In the genomic region with DNA sequence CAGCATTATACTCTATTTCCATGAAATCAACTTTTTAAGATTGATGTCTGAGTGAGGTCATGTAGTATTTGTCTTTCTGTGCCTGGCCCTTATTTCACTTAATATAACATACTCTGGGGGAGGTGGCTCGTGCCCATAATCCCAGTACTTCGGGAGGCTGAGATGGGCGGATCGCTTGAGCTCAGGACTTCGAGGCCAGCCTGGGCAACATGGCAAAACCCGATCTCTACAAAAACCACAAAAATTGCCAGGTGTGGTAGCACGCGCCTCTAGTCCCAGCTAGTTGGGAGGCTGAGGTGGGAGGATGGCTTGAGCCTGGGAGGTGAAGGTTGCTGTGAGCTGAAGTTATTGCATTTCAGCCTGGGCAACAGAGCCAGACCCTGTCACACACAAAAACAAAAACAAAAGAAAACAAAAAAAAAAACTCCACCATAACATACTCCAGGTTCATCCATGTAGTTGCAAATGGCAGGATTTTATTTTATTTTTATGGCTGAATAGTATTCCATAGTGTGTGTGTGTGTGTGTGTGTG, we compare ENCODE assay signal across 18 cellular contexts. TPM values are rescaled to one million over a fixed set of nuclear protein-coding genes. Genes with fewer than 3 reads are reported as not detected.
A peak's percentile ranks its signal among the peaks of the same experiment; 100 is the strongest.
DNase-seq lines count a peak whose midpoint lies in the region; ATAC-seq and TF ChIP-seq lines count a peak whose summit lies in the region.
"Had no signal": no experiment of that assay in that cellular context is flagged by ENCODE, and none has a peak within 500 bp of the region (broad histone marks: within the 10 kb centered on the region; RNA-seq: fewer than 3 reads in every experiment).

No MANE protein-coding gene starts in this region.

- peak; percentile 3 for DNase-seq in activated CD8-positive, alpha-beta memory T cell treated with anti-CD3 and anti-CD28 coated beads, Interleukin-2, amount 10 ng/mL, durations not matched to agents 7 days and 5 days
- no peak for DNase-seq in activated CD8-positive, alpha-beta memory T cell treated with anti-CD3 and anti-CD28 coated beads for 24 hours
- DNase-seq in chondrocyte (ENCODE audit: low spot score) (peak; percentile 36), aorta (no peak), inferior parietal cortex (ENCODE audit: extremely low spot score) (no peak)
- peak; percentile 10 for DNase-seq in stimulated activated CD8-positive, alpha-beta memory T cell treated with anti-CD3 and anti-CD28 coated beads, Interleukin-4, amount 100 ng/mL, for 48 hours
- DNase-seq in activated naive CD4-positive, alpha-beta T cell treated with anti-CD3 and anti-CD28 coated beads for 36 hours = no peak
- DNase-seq: 8988T; CD4-positive, alpha-beta memory T cell; DMS153; DMS79; GDM1; GM23248 had no signal

- no peaks in the 10 kb centered on the region for H3K27me3 ChIP-seq in aorta (ENCODE audit: control insufficient read depth in 1 of 2, insufficient read depth in 2 of 2, low read length in 1 of 2)
- H3K27me3 ChIP-seq: BLaER1 had no signal

- H3K4me1 Mint-ChIP-seq in activated CD8-positive, alpha-beta memory T cell treated with anti-CD3 and anti-CD28 coated beads, Interleukin-2, amount 10 ng/mL, durations not matched to agents 7 days and 5 days = no peaks in the 10 kb centered on the region
- H3K4me1 Mint-ChIP-seq in chondrocyte (ENCODE audit: low read depth) = peaks cover 8% of the 10 kb centered on the region
- H3K4me1 Mint-ChIP-seq in activated naive CD4-positive, alpha-beta T cell treated with anti-CD3 and anti-CD28 coated beads for 36 hours (ENCODE audit: low read depth) = no peaks in the 10 kb centered on the region
- H3K4me1 Mint-ChIP-seq: CD4-positive, alpha-beta memory T cell had no signal

- ATAC-seq in activated CD8-positive, alpha-beta memory T cell treated with anti-CD3 and anti-CD28 coated beads, Interleukin-2, amount 10 ng/mL, durations not matched to agents 7 days and 5 days = no peak
- no peak for ATAC-seq in aorta (ENCODE audit: low FRiP score)

- H3K4me3 Mint-ChIP-seq in activated CD8-positive, alpha-beta memory T cell treated with anti-CD3 and anti-CD28 coated beads, Interleukin-2, amount 10 ng/mL, durations not matched to agents 7 days and 5 days = no peak overlapping the region
- no peak overlapping the region for H3K4me3 Mint-ChIP-seq in chondrocyte (ENCODE audit: unreplicated experiment)
- no peak overlapping the region for H3K4me3 Mint-ChIP-seq in activated naive CD4-positive, alpha-beta T cell treated with anti-CD3 and anti-CD28 coated beads for 36 hours
- H3K4me3 Mint-ChIP-seq: CD14-positive monocyte; CD4-positive, alpha-beta memory T cell had no signal

- no peak overlapping the region for H3K27ac Mint-ChIP-seq in activated CD8-positive, alpha-beta memory T cell treated with anti-CD3 and anti-CD28 coated beads, Interleukin-2, amount 10 ng/mL, durations not matched to agents 7 days and 5 days
- H3K27ac Mint-ChIP-seq in chondrocyte (ENCODE audit: unreplicated experiment) = no peak overlapping the region
- H3K27ac Mint-ChIP-seq in activated naive CD4-positive, alpha-beta T cell treated with anti-CD3 and anti-CD28 coated beads for 36 hours = no peak overlapping the region

- H3K27me3 Mint-ChIP-seq in activated CD8-positive, alpha-beta memory T cell treated with anti-CD3 and anti-CD28 coated beads, Interleukin-2, amount 10 ng/mL, durations not matched to agents 7 days and 5 days = no peaks in the 10 kb centered on the region
- peaks cover 2% of the 10 kb centered on the region for H3K27me3 Mint-ChIP-seq in chondrocyte (ENCODE audit: low read depth)
- H3K27me3 Mint-ChIP-seq in activated naive CD4-positive, alpha-beta T cell treated with anti-CD3 and anti-CD28 coated beads for 36 hours (ENCODE audit: low read depth) = no peaks in the 10 kb centered on the region
- H3K27me3 Mint-ChIP-seq: CD4-positive, alpha-beta memory T cell had no signal

- POLR2A ChIA-PET in HEK293 (lab: Yijun Ruan, JAX) = interaction anchor here (1.5 kb wide), 1 partner anchor 10 kb away, joined by 4 read pairs; no protein-coding TSS in a partner anchor

- WGBS in aorta, 2 donors = 74 to 79% methylated on average over 8 of the region's 8 CpGs

- H3K4me3 ChIP-seq in HEK293 (ENCODE audit: low read depth, low read length) (no peak overlapping the region), aorta (ENCODE audit: low read length in 2 of 2) (no peak overlapping the region)
- H3K4me3 ChIP-seq: BLaER1, GM23248, HAP-1 had no signal

- H3K27ac ChIP-seq in HEK293 (ENCODE audit: extremely low read depth, low read depth, low read length) (no peak overlapping the region), aorta (ENCODE audit: low read depth in 1 of 2, low read length in 2 of 2) (no peak overlapping the region)
- H3K27ac ChIP-seq: BLaER1, GM23248, HL-60 had no signal

- no peaks in the 10 kb centered on the region for H3K9me3 ChIP-seq in HEK293 (ENCODE audit: control insufficient read depth, insufficient read depth, low read depth, low read length)
- H3K9me3 ChIP-seq in aorta (ENCODE audit: control insufficient read depth, low read length) = no peaks in the 10 kb centered on the region

- H3K9me3 Mint-ChIP-seq in activated CD8-positive, alpha-beta memory T cell treated with anti-CD3 and anti-CD28 coated beads, Interleukin-2, amount 10 ng/mL, durations not matched to agents 7 days and 5 days (ENCODE audit: low read depth) = no peaks in the 10 kb centered on the region
- peaks cover 9% of the 10 kb centered on the region for H3K9me3 Mint-ChIP-seq in chondrocyte (ENCODE audit: low read depth)
- peaks cover 4% of the 10 kb centered on the region for H3K9me3 Mint-ChIP-seq in activated naive CD4-positive, alpha-beta T cell treated with anti-CD3 and anti-CD28 coated beads for 36 hours

- CTCF ChIA-PET in activated CD8-positive, alpha-beta memory T cell treated with anti-CD3 and anti-CD28 coated beads, Interleukin-2, amount 10 ng/mL, durations not matched to agents 7 days and 5 days (lab: Charles Lee) = interaction anchor here (0.9 kb wide), 1 partner anchor 392 kb away, joined by 3 read pairs; no protein-coding TSS in a partner anchor
- CTCF ChIA-PET in HEK293 (lab: Yijun Ruan, JAX) = interaction anchor here (0.6 kb wide), 1 partner anchor 12 kb away, joined by 3 read pairs; no protein-coding TSS in a partner anchor
- CTCF ChIA-PET in activated naive CD4-positive, alpha-beta T cell treated with anti-CD3 and anti-CD28 coated beads for 36 hours (lab: Charles Lee) = interaction anchor here (0.6 kb wide), 1 partner anchor 333 kb away, joined by 4 read pairs; a partner anchor contains a TSS

- H3K36me3 Mint-ChIP-seq in activated CD8-positive, alpha-beta memory T cell treated with anti-CD3 and anti-CD28 coated beads, Interleukin-2, amount 10 ng/mL, durations not matched to agents 7 days and 5 days = no peaks in the 10 kb centered on the region
- peaks cover 3% of the 10 kb centered on the region for H3K36me3 Mint-ChIP-seq in chondrocyte (ENCODE audit: low read depth)
- H3K36me3 Mint-ChIP-seq in activated naive CD4-positive, alpha-beta T cell treated with anti-CD3 and anti-CD28 coated beads for 36 hours (ENCODE audit: low read depth) = no peaks in the 10 kb centered on the region

- TF ChIP-seq CTCF in HEK293 (tag by site-specific recombination; IDR thresholded peaks at IDR 0.05) (no peak), chondrocyte (IDR thresholded peaks at IDR 0.05) (no peak)

- intact Hi-C loops in activated naive CD4-positive, alpha-beta T cell treated with anti-CD3 and anti-CD28 coated beads for 36 hours (cut with micrococcal nuclease) = no loop called here
- intact Hi-C loops in aorta (cut with DNase I) = no loop called here

- no peaks in the 10 kb centered on the region for H3K36me3 ChIP-seq in HEK293 (ENCODE audit: control insufficient read depth in 2 of 2, insufficient read depth in 1 of 2, low read length in 2 of 2)
- no peaks in the 10 kb centered on the region for H3K36me3 ChIP-seq in aorta (ENCODE audit: control insufficient read depth in 1 of 2, insufficient read depth in 2 of 2, low read length in 1 of 2)
- H3K36me3 ChIP-seq: BLaER1, HAP-1 had no signal

- H3K4me1 ChIP-seq in HEK293 (ENCODE audit: control insufficient read depth, insufficient read depth, low read length) (no peaks in the 10 kb centered on the region), aorta (ENCODE audit: control insufficient read depth in 1 of 2, insufficient read depth in 2 of 2, low read length in 2 of 2) (peaks cover 0 to 5% of the 10 kb centered on the region in 2 donors)
- H3K4me1 ChIP-seq: HAP-1 had no signal

TF ChIP-seq in HEK293, 187 proteins besides CTCF, POLR2A, EP300 and RAD21:
- TF ChIP-seq ZSCAN30 (tag by site-specific recombination; IDR thresholded peaks at IDR 0.05) = no peak
- TF ChIP-seq, protein P1, sequence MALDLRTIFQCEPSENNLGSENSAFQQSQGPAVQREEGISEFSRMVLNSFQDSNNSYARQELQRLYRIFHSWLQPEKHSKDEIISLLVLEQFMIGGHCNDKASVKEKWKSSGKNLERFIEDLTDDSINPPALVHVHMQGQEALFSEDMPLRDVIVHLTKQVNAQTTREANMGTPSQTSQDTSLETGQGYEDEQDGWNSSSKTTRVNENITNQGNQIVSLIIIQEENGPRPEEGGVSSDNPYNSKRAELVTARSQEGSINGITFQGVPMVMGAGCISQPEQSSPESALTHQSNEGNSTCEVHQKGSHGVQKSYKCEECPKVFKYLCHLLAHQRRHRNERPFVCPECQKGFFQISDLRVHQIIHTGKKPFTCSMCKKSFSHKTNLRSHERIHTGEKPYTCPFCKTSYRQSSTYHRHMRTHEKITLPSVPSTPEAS (tag by site-specific recombination; IDR thresholded peaks at IDR 0.05) = peak; percentile 26; the same call in 1 of the 2 replicates

RNA-seq across cellular contexts. Expression of a gene that starts 5.8 kb away (rescaled TPM):
- total RNA-seq in activated CD8-positive, alpha-beta memory T cell treated with anti-CD3 and anti-CD28 coated beads, Interleukin-2, amount 10 ng/mL, durations not matched to agents 7 days and 5 days = under 1 TPM; 0.58 to 0.96 TPM
- total RNA-seq in chondrocyte (0.25 to 0.56 TPM (median 0.41 TPM) in 3 replicates), aorta (10 to 100 TPM; 17.5 to 20.9 TPM)
- 1 to 10 TPM; 1.1 to 1.2 TPM for total RNA-seq in activated naive CD4-positive, alpha-beta T cell treated with anti-CD3 and anti-CD28 coated beads for 36 hours
- 1 to 10 TPM; 6.4 to 7.3 TPM for polyA plus RNA-seq in aorta
- polyA plus RNA-seq: CD4-positive, alpha-beta memory T cell had no signal

Comparison
In these comparisons a context has a peak if more than half of its experiments do, and no peak if none do; other contexts are left out.
1. DNase-seq: peak in activated CD8-positive, alpha-beta memory T cell treated with anti-CD3 and anti-CD28 coated beads, Interleukin-2, amount 10 ng/mL, durations not matched to agents 7 days and 5 days (single experiment), chondrocyte (single experiment) and stimulated activated CD8-positive, alpha-beta memory T cell treated with anti-CD3 and anti-CD28 coated beads, Interleukin-4, amount 100 ng/mL, for 48 hours (single experiment); none in activated CD8-positive, alpha-beta memory T cell treated with anti-CD3 and anti-CD28 coated beads for 24 hours (single experiment), activated naive CD4-positive, alpha-beta T cell treated with anti-CD3 and anti-CD28 coated beads for 36 hours (single experiment), aorta (0 of 2) and inferior parietal cortex (single experiment).
2. RNA of a gene that starts 5.8 kb away (total RNA-seq): 17.5 to 20.9 TPM in aorta; 1.1 to 1.2 TPM in activated naive CD4-positive, alpha-beta T cell treated with anti-CD3 and anti-CD28 coated beads for 36 hours, 0.58 to 0.96 TPM in activated CD8-positive, alpha-beta memory T cell treated with anti-CD3 and anti-CD28 coated beads, Interleukin-2, amount 10 ng/mL, durations not matched to agents 7 days and 5 days and 0.25 to 0.56 TPM in chondrocyte; every median in the first group is over 4 times any median in the second.